Comparison of ENCODE assay signal across 29 cellular contexts in the genomic region with DNA sequence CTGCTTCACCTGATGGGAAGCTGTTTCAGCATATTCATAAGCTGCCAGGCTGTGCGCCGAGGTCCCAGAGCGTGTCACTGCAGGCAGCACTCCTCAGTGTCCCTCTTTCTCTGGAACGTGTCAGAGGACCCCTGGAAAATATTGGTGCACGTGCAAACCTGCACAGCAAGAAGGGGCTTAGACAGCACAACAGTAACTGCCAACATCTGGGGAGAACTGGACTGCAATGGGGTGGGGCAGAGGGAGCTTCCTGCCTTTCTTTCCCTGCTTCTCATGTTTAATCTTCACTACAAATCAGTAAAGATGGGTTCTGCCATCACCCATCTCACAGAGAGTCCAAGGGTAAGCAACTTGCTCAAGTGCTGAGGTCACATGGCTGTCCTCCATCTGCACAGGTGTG.
DNase-seq lines count a peak whose midpoint lies in the region; FAIRE-seq and TF ChIP-seq lines count a peak whose summit lies in the region.
"Had no signal": no experiment of that assay in that cellular context is flagged by ENCODE, and none has a peak within 500 bp of the region (broad histone marks: within the 10 kb centered on the region; RNA-seq: fewer than 3 reads in every experiment).

No MANE protein-coding gene starts in this region.

- H3K9ac ChIP-seq in H1 (replicated peaks in 1 of 4; ENCODE audit: extremely low read depth in 1 of 4, low read depth in 3 of 4, low read length in 3 of 4) (no peak overlapping the region), endodermal cell (ENCODE audit: extremely low read depth, low read length, poor library complexity, severe bottlenecking) (no peak overlapping the region)
- H3K9ac ChIP-seq: BLaER1 had no signal

- H2BK20ac ChIP-seq in H1 (ENCODE audit: low read length), result no peak overlapping the region

- H4K20me1 ChIP-seq in H1 (replicated peaks in 1 of 2; ENCODE audit: control insufficient read depth in 1 of 2, insufficient read depth in 2 of 2, low read length in 2 of 2), result no peaks in the 10 kb centered on the region
- H4K20me1 ChIP-seq: BLaER1 had no signal

- H3K56ac ChIP-seq in H1 (replicated peaks; ENCODE audit: insufficient read length, low read depth, low read length), result no peak overlapping the region

- H3K4ac ChIP-seq in H1 (replicated peaks; ENCODE audit: insufficient read length, low read depth, low read length), result no peak overlapping the region

- no peak overlapping the region for H3K27ac Mint-ChIP-seq in endodermal cell
- H3K27ac Mint-ChIP-seq: CD14-positive monocyte; CD4-positive, alpha-beta memory T cell; CD4-positive, CD25-positive, alpha-beta regulatory T cell; CD8-positive, alpha-beta memory T cell had no signal

- no peaks in the 10 kb centered on the region for H3K9me3 Mint-ChIP-seq in endodermal cell
- H3K9me3 Mint-ChIP-seq: CD4-positive, alpha-beta memory T cell; CD8-positive, alpha-beta memory T cell had no signal

- H3K79me1 ChIP-seq in H1 (ENCODE audit: low read depth, low read length), result no peaks in the 10 kb centered on the region

- intact Hi-C loops in posterior vena cava (cut with DNase I) (loop anchor here (10.0 kb wide), 1 partner anchor 805 kb away; no protein-coding TSS in a partner anchor), cardiac septum (cut with DNase I) (no loop called here)

- no peak overlapping the region for H2AFZ ChIP-seq in H1 (ENCODE audit: low read length)

- no peak overlapping the region for H2BK12ac ChIP-seq in H1 (ENCODE audit: low read depth, low read length)

- H3K79me2 ChIP-seq in H1 (ENCODE audit: control insufficient read depth in 1 of 2, insufficient read depth in 2 of 2, low read length in 2 of 2), result no peaks in the 10 kb centered on the region

- no peak overlapping the region for H2BK120ac ChIP-seq in H1 (replicated peaks; ENCODE audit: low read depth, low read length)

- H3K4me3 ChIP-seq in H1 (ENCODE audit: extremely low read depth in 1 of 4, insufficient read depth in 2 of 4, low read depth in 3 of 4, low read length in 4 of 4) (no peak overlapping the region), endodermal cell (ENCODE audit: low read length) (no peak overlapping the region)
- H3K4me3 ChIP-seq: BLaER1, GM12878 had no signal

- H2BK5ac ChIP-seq in H1 (ENCODE audit: low read depth, low read length), result no peak overlapping the region

- no peaks in the 10 kb centered on the region; the same call in 1 of the 2 replicates for H3K23me2 ChIP-seq in H1 (ENCODE audit: low read depth, low read length)

- H3K27me3 Mint-ChIP-seq in endodermal cell (ENCODE audit: insufficient read depth), result peaks cover 32% of the 10 kb centered on the region

- H3K9me3 ChIP-seq in H1 (ENCODE audit: insufficient read depth in 2 of 2, low read depth in 1 of 2, low read length in 1 of 2) (no peaks in the 10 kb centered on the region), endodermal cell (ENCODE audit: control insufficient read depth, low read length) (no peaks in the 10 kb centered on the region)
- H3K9me3 ChIP-seq: BE2C, BLaER1 had no signal

- H3K27me3 ChIP-seq in H1 (replicated peaks in 1 of 4; ENCODE audit: control insufficient read depth in 3 of 4, extremely low read depth in 1 of 4, insufficient read depth in 3 of 4, low read length in 3 of 4) (peaks cover 0 to 10% (median 2%) of the 10 kb centered on the region in 4 experiments; a peak in 4 of 7 replicates), endodermal cell (ENCODE audit: control insufficient read depth, insufficient read depth, low read length, poor library complexity, severe bottlenecking) (peaks cover 39% of the 10 kb centered on the region)
- H3K27me3 ChIP-seq: BLaER1 had no signal

- no peak overlapping the region for H3K27ac ChIP-seq in H1 (ENCODE audit: low read depth, low read length)
- H3K27ac ChIP-seq in endodermal cell (ENCODE audit: low read depth, low read length), result no peak overlapping the region
- H3K27ac ChIP-seq: BLaER1 had no signal

- TF ChIP-seq POLR2A in H1 (IDR thresholded peaks at IDR 0.05; ENCODE audit: control extremely low read depth in 1 of 2, low read depth in 2 of 2, low read length in 2 of 2), result no peak

- POLR2A ChIA-PET in H1 (lab: Charles Lee; ENCODE audit: partially characterized antibody), result no interaction called here

- CTCF ChIA-PET in H1 (lab: Charles Lee; ENCODE audit: partially characterized antibody), result interaction anchor here (0.6 to 14.2 kb wide), 12 partner anchors 8 to 536 kb away, joined by 3 to 401 read pairs (median 3); partner anchors contain the start of gene GPR26

- H4K8ac ChIP-seq in H1 (ENCODE audit: extremely low read depth, insufficient read depth, low read length), result no peak overlapping the region

- no peak for TF ChIP-seq RAD21 in H1 (IDR thresholded peaks at IDR 0.05 in 1 of 2, conservative IDR thresholded peaks at IDR 0.05 in 1 of 2; ENCODE audit: low read depth in 2 of 2, low read length in 2 of 2)

- no peak for TF ChIP-seq CTCF in H1 (IDR thresholded peaks at IDR 0.05; ENCODE audit: control extremely low read depth in 1 of 3, insufficient read depth in 1 of 3, low read depth in 1 of 3, low read length in 3 of 3)
- TF ChIP-seq CTCF in endodermal cell (conservative IDR thresholded peaks at IDR 0.05), result no peak

- no peak overlapping the region for H4K91ac ChIP-seq in H1 (replicated peaks; ENCODE audit: insufficient read length, low read length)

- no peak overlapping the region for H4K5ac ChIP-seq in H1 (ENCODE audit: insufficient read length, low read depth, low read length)

- no peak overlapping the region for H3K23ac ChIP-seq in H1 (ENCODE audit: insufficient read length)

- H3K36me3 Mint-ChIP-seq in endodermal cell (ENCODE audit: low read depth), result no peaks in the 10 kb centered on the region
- H3K36me3 Mint-ChIP-seq: CD14-positive monocyte; CD4-positive, alpha-beta memory T cell; CD4-positive, CD25-positive, alpha-beta regulatory T cell; CD8-positive, alpha-beta memory T cell had no signal

- peaks cover 0 to 9% (median 8%) of the 10 kb centered on the region in 4 experiments; a peak in 6 of 7 replicates for H3K4me1 ChIP-seq in H1 (replicated peaks in 1 of 4; ENCODE audit: control insufficient read depth in 3 of 4, insufficient read depth in 4 of 4, low read length in 3 of 4)
- H3K4me1 ChIP-seq in endodermal cell (ENCODE audit: control insufficient read depth, insufficient read depth, low read length), result no peaks in the 10 kb centered on the region
- H3K4me1 ChIP-seq: BE2C, BLaER1 had no signal

- H3K4me2 ChIP-seq in H1 (ENCODE audit: insufficient read depth in 1 of 2, low read depth in 2 of 2, low read length in 2 of 2), result no peak overlapping the region
- H3K4me2 ChIP-seq: BLaER1 had no signal

- FAIRE-seq in H1 (lab: Jason Lieb, UNC), result no peak
- FAIRE-seq: A204.1, GM12878, GM12892, GM18507 had no signal

- H2AK5ac ChIP-seq in H1 (ENCODE audit: low read depth, low read length), result no peak overlapping the region

- no peaks in the 10 kb centered on the region for H3K4me1 Mint-ChIP-seq in endodermal cell
- H3K4me1 Mint-ChIP-seq: CD14-positive monocyte; CD4-positive, CD25-positive, alpha-beta regulatory T cell; CD8-positive, alpha-beta memory T cell had no signal

- no peak overlapping the region for H3K14ac ChIP-seq in H1 (ENCODE audit: insufficient read length)

- DNase-seq in H1 (ENCODE audit: low read depth in 1 of 2, low spot score in 2 of 2) (peak in 1 of 2 experiments; percentile 22), endodermal cell (peak; percentile 32), mesenteric fat pad (ENCODE audit: low spot score) (peak; percentile 26), posterior vena cava (ENCODE audit: low spot score) (peak; percentile 5), glomerular visceral epithelial cell (ENCODE audit: extremely low spot score) (no peak), activated T-cell treated with anti-CD3 and anti-CD28 coated beads for 4 hours (no peak), cerebellar nuclear complex (lab: John Stamatoyannopoulos, UW) (no peak), cardiac septum (ENCODE audit: low spot score) (no peak)
- DNase-seq: 8988T; ACHN; BE2C; C1 segment of cervical spinal cord; CD4-positive, alpha-beta memory T cell; CD4-positive, CD25-positive, alpha-beta regulatory T cell; CD8-positive, alpha-beta memory T cell; COR-L47; DMS 273 treated with DMSO at 0.1 percent for 48 hours; DMS153; DMS53; DMS79; DND-41; EL; GDM1 had no signal

- H3K36me3 ChIP-seq in H1 (ENCODE audit: control insufficient read depth in 2 of 4, insufficient read depth in 4 of 4, low read length in 3 of 4), result no peaks in the 10 kb centered on the region
- no peaks in the 10 kb centered on the region for H3K36me3 ChIP-seq in endodermal cell (ENCODE audit: control insufficient read depth, insufficient read depth, low read length)
- H3K36me3 ChIP-seq: BE2C, BLaER1 had no signal

- H2BK15ac ChIP-seq in H1 (ENCODE audit: low read length), result 0 out of 2 replicates have a peak overlapping the region, but pooled peaks have one; percentile 35

- WGBS in H1 (ENCODE audit: extremely low coverage in 1 of 2, insufficient coverage in 1 of 2, insufficient read length in 1 of 2, insufficient replicate concordance in 2 of 2, low coverage in 1 of 2, low lambda C conversion rate in 2 of 2, missing lambda C conversion rate in 1 of 2), 2 experiments, result 83% methylated on average over 5 of the region's 5 CpGs; no CpG with 5 or more reads in 1 of the 2 experiments
- WGBS in endodermal cell (ENCODE audit: insufficient coverage in 1 of 2, insufficient read length in 1 of 2), 2 experiments, result 85 to 97% methylated on average over 3 to 5 of the region's 5 CpGs

- no peak for TF ChIP-seq EP300 in H1 (IDR thresholded peaks at IDR 0.05; ENCODE audit: borderline replicate concordance in 1 of 2, low read depth in 2 of 2, low read length in 2 of 2)

- H3K4me3 Mint-ChIP-seq in endodermal cell, result no peak overlapping the region
- H3K4me3 Mint-ChIP-seq: CD14-positive monocyte; CD4-positive, alpha-beta memory T cell; CD4-positive, CD25-positive, alpha-beta regulatory T cell; CD8-positive, alpha-beta memory T cell had no signal

- no peak overlapping the region for H3K18ac ChIP-seq in H1 (ENCODE audit: extremely low read depth, low read length)

TF ChIP-seq in H1, 55 proteins besides CTCF, POLR2A, EP300 and RAD21 (continues in another document):
- TF ChIP-seq CBX5 (IDR thresholded peaks at IDR 0.05; ENCODE audit: low read depth, low read length), result no peak
- TF ChIP-seq JUN (IDR thresholded peaks at IDR 0.05; ENCODE audit: low read depth, low read length), result no peak
- TF ChIP-seq SIRT6 (IDR thresholded peaks at IDR 0.05; ENCODE audit: low read length), result no peak
- no peak for TF ChIP-seq TEAD4 (IDR thresholded peaks at IDR 0.05; ENCODE audit: low read depth, low read length)
- TF ChIP-seq RNF2 (IDR thresholded peaks at IDR 0.05; ENCODE audit: borderline replicate concordance, low read depth, low read length, missing control alignments, poor library complexity, severe bottlenecking), result no peak
- no peak for TF ChIP-seq SP4 (IDR thresholded peaks at IDR 0.05; ENCODE audit: low read length)
- TF ChIP-seq, protein P1, sequence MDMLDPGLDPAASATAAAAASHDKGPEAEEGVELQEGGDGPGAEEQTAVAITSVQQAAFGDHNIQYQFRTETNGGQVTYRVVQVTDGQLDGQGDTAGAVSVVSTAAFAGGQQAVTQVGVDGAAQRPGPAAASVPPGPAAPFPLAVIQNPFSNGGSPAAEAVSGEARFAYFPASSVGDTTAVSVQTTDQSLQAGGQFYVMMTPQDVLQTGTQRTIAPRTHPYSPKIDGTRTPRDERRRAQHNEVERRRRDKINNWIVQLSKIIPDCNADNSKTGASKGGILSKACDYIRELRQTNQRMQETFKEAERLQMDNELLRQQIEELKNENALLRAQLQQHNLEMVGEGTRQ (IDR thresholded peaks at IDR 0.05; ENCODE audit: low read length), result no peak

Comparison
In these comparisons a context has a peak if more than half of its experiments do, and no peak if none do; other contexts are left out.
1. DNase-seq: peak in endodermal cell (single experiment), mesenteric fat pad (single experiment) and posterior vena cava (single experiment); none in glomerular visceral epithelial cell (single experiment), activated T-cell treated with anti-CD3 and anti-CD28 coated beads for 4 hours (single experiment), cerebellar nuclear complex (0 of 2) and cardiac septum (single experiment).